Comparison of ENCODE assay signal across 1 cellular context in genomic region chr1:2230781-2231666, GRCh38.
TF ChIP-seq lines count a peak whose summit lies in the region.

No MANE protein-coding gene starts in this region.

TF ChIP-seq in GM12878, 131 proteins besides CTCF, POLR2A, EP300 and RAD21:
- 0 out of 2 replicates have a peak, but pooled peaks have one; percentile 26 for TF ChIP-seq SIN3A (IDR thresholded peaks at IDR 0.05; ENCODE audit: low read depth, low read length)
- peak in 1 of 2 experiments; percentile 42; a peak in 1 of 4 replicates for TF ChIP-seq BHLHE40 (IDR thresholded peaks at IDR 0.05; ENCODE audit: borderline replicate concordance in 1 of 2, low read depth in 2 of 2, low read length in 1 of 2)
- peak; percentile 19; the same call in 1 of the 2 replicates for TF ChIP-seq HDGF (IDR thresholded peaks at IDR 0.05)
- TF ChIP-seq TARDBP (IDR thresholded peaks at IDR 0.05; ENCODE audit: borderline replicate concordance), result no peak
- no peak for TF ChIP-seq POLR2AphosphoS5 (IDR thresholded peaks at IDR 0.05; ENCODE audit: low read length)
TF ChIP-seq in GM12878: peak in this region for 3.
